23 cellular contexts compared by ENCODE assay signal in genomic region chr3:133264920-133265319, GRCh38.
"Had no signal": no experiment of that assay in that cellular context is flagged by ENCODE, and none has a peak within 500 bp of the region (broad histone marks: within the 10 kb centered on the region; RNA-seq: fewer than 3 reads in every experiment).

No MANE protein-coding gene starts in this region.

- H3K4me1 ChIP-seq: foreskin keratinocyte, neural progenitor cell, testis, tibial nerve had no signal

- H3K36me3 ChIP-seq: left ventricle myocardium inferior, lower lobe of right lung, neural progenitor cell, ovary, right atrium auricular region, sigmoid colon, tibial nerve, upper lobe of right lung, vagina had no signal

- H3K4me2 ChIP-seq: hepatocyte, neural progenitor cell had no signal

- DNase-seq: dorsolateral prefrontal cortex; effector CD8-positive, alpha-beta T cell; foreskin keratinocyte; head of caudate nucleus; kidney; left cardiac atrium; left ventricle myocardium inferior; lower lobe of right lung; nucleus accumbens; ovary; sigmoid colon; stimulated activated CD4-positive, alpha-beta T cell treated with anti-CD3 and anti-CD28 coated beads, Interleukin-2, amount 100 ng/mL, for 24 hours; stimulated activated CD4-positive, alpha-beta T cell treated with anti-CD3 and anti-CD28 coated beads, Interleukin-4, amount 100 ng/mL, for 4 hours; stimulated activated naive B cell treated with anti-CD40 and anti-IgM and Interleukin-4, amounts not matched to agents 10 μg/mL and 1 μg/mL and 100 μg/mL, for 72 hours; stimulated activated naive CD8-positive, alpha-beta T cell treated with anti-CD3 and anti-CD28 coated beads, Interleukin-15, amount 100 ng/mL, for 72 hours; testis; upper lobe of right lung had no signal

- H3K4me3 ChIP-seq: dorsolateral prefrontal cortex, hepatocyte, left ventricle myocardium inferior, lower lobe of right lung, neural progenitor cell, ovary, right atrium auricular region, sigmoid colon, skin epidermis, testis, tibial nerve, upper lobe of right lung, vagina had no signal

- H3K79me2 ChIP-seq: hepatocyte had no signal

- H3K27ac ChIP-seq: foreskin keratinocyte, hepatocyte, left ventricle myocardium inferior, lower lobe of right lung, neural progenitor cell, ovary, right atrium auricular region, sigmoid colon, skin epidermis, testis, tibial nerve, upper lobe of right lung, vagina had no signal

- H3K9ac ChIP-seq: neural progenitor cell had no signal

- H3K9me3 ChIP-seq: left ventricle myocardium inferior, lower lobe of right lung, ovary, right atrium auricular region, sigmoid colon, testis, tibial nerve, upper lobe of right lung, vagina had no signal

- H3K27me3 ChIP-seq: dorsolateral prefrontal cortex, hepatocyte, neural progenitor cell, ovary, right atrium auricular region, sigmoid colon, testis, tibial nerve, upper lobe of right lung, vagina had no signal

- H2AFZ ChIP-seq: hepatocyte, neural progenitor cell had no signal
